Comparison of ENCODE assay signal across 1 cellular context in the genomic region with DNA sequence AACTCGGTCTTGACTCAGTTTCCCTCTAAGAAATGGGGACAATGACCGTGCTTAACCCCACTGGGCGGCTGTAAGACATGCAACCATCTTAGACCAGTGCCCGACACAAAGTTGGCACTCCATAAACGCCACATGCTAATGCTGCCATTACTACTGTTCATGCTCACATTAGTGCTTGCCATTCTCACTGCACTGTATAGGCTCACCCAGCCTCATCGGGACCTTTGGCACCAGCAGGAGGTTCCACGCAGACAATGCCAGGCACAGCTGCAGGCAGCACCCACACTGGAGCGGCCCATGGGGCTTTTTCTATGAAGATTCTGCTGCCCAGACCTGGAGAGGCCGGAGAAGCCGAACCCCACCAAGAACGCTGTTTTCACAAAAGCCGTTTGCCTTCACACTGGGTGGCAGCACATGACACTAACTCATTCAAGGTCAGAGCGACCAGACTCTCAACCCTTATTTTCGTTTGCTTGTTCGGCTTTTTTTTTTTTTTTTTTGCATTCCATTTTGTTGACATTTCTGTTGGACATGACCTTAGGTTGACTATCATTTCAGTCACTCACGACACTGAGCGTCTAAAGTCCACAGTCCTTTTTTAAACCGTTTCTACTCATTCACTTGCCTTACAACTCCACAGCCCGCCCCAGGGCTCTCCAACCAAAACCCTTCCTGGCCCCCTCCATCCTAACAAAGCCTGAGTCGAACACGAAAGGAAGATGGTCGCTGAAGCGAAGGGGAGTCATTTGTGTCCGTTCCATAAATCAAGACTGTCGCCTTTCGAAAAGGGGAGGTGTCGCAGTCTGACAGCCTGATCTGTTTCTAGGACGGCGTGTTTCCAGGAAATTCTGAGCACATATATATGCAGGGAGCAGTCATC.
TF ChIP-seq lines count a peak whose summit lies in the region.

No MANE protein-coding gene starts in this region.

TF ChIP-seq in HepG2, 621 proteins besides CTCF, POLR2A, EP300 and RAD21 (continued from another document and continues in another):
- TF ChIP-seq KIAA2018 (CRISPR knock-in tag; IDR thresholded peaks at IDR 0.05; ENCODE audit: borderline replicate concordance) (no peak), IKZF4 (CRISPR knock-in tag; IDR thresholded peaks at IDR 0.05; ENCODE audit: borderline replicate concordance, low read depth, not compliant biosample characterization) (no peak), SOX5 (CRISPR knock-in tag; IDR thresholded peaks at IDR 0.05; ENCODE audit: borderline replicate concordance) (no peak; the same call in 1 of the 2 replicates), SP2 (CRISPR knock-in tag; IDR thresholded peaks at IDR 0.05) (no peak), ZNF713 (CRISPR knock-in tag; IDR thresholded peaks at IDR 0.05) (no peak), ZNF644 (CRISPR knock-in tag; IDR thresholded peaks at IDR 0.05; ENCODE audit: low read depth) (0 out of 2 replicates have a peak, but pooled peaks have one; percentile 19), ZNF75D (CRISPR knock-in tag; IDR thresholded peaks at IDR 0.05; ENCODE audit: borderline replicate concordance) (no peak), POLR2AphosphoS5 (IDR thresholded peaks at IDR 0.05; ENCODE audit: low read depth, low read length) (peak; percentile 53), ZNF556 (CRISPR knock-in tag; IDR thresholded peaks at IDR 0.05; ENCODE audit: borderline replicate concordance) (peak; percentile 19; the same call in 1 of the 2 replicates), BCL6 (CRISPR knock-in tag; IDR thresholded peaks at IDR 0.05) (peak; percentile 95), ZNF562 (CRISPR knock-in tag; IDR thresholded peaks at IDR 0.05; ENCODE audit: borderline replicate concordance) (no peak), MXD4 (CRISPR knock-in tag; IDR thresholded peaks at IDR 0.05) (no peak; the same call in 1 of the 2 replicates), ZNF543 (CRISPR knock-in tag; IDR thresholded peaks at IDR 0.05) (no peak), EEA1 (CRISPR knock-in tag; IDR thresholded peaks at IDR 0.05; ENCODE audit: borderline replicate concordance) (no peak), ETV5 (CRISPR knock-in tag; IDR thresholded peaks at IDR 0.05; ENCODE audit: borderline replicate concordance) (peak; percentile 44; the same call in 1 of the 2 replicates), ZC3H4 (CRISPR knock-in tag; IDR thresholded peaks at IDR 0.05; ENCODE audit: borderline replicate concordance) (no peak), TBX2 (CRISPR knock-in tag; IDR thresholded peaks at IDR 0.05; ENCODE audit: borderline replicate concordance) (peak; percentile 73), TCF7L2 (IDR thresholded peaks at IDR 0.05; ENCODE audit: low read depth, low read length) (no peak), HNF4A (CRISPR knock-in tag; IDR thresholded peaks at IDR 0.05) (peak; percentile 87), MAZ (IDR thresholded peaks at IDR 0.05; ENCODE audit: borderline replicate concordance, low read depth, low read length) (no peak), MAZ (CRISPR knock-in tag; IDR thresholded peaks at IDR 0.05; ENCODE audit: low read depth) (no peak), ZNF230 (CRISPR knock-in tag; IDR thresholded peaks at IDR 0.05) (no peak), RFX3 (CRISPR knock-in tag; IDR thresholded peaks at IDR 0.05) (no peak), IKZF5 (CRISPR knock-in tag; IDR thresholded peaks at IDR 0.05) (peak; percentile 67; the same call in 1 of the 2 replicates), HINFP (CRISPR knock-in tag; IDR thresholded peaks at IDR 0.05; ENCODE audit: low read depth) (0 out of 2 replicates have a peak, but pooled peaks have one; percentile 16), PAX8 (CRISPR knock-in tag; IDR thresholded peaks at IDR 0.05; ENCODE audit: borderline replicate concordance) (no peak), ZMAT5 (CRISPR knock-in tag; IDR thresholded peaks at IDR 0.05; ENCODE audit: borderline replicate concordance, low read depth) (no peak), BCL3 (CRISPR knock-in tag; IDR thresholded peaks at IDR 0.05) (no peak), DRAP1 (CRISPR knock-in tag; IDR thresholded peaks at IDR 0.05) (peak; percentile 70; the same call in 1 of the 2 replicates), NFYB (CRISPR knock-in tag; IDR thresholded peaks at IDR 0.05) (no peak; the same call in 1 of the 2 replicates), ZNF235 (CRISPR knock-in tag; IDR thresholded peaks at IDR 0.05; ENCODE audit: borderline replicate concordance) (no peak), GZF1 (CRISPR knock-in tag; IDR thresholded peaks at IDR 0.05) (no peak), ARNTL (CRISPR knock-in tag; IDR thresholded peaks at IDR 0.05) (no peak), KDM3A (CRISPR knock-in tag; IDR thresholded peaks at IDR 0.05; ENCODE audit: low read depth) (peak; percentile 70; the same call in 1 of the 2 replicates), TGIF2 (CRISPR knock-in tag; IDR thresholded peaks at IDR 0.05) (no peak; the same call in 1 of the 2 replicates), KDM6A (CRISPR knock-in tag; IDR thresholded peaks at IDR 0.05; ENCODE audit: low read depth) (peak; percentile 64; the same call in 1 of the 2 replicates), ZNF34 (CRISPR knock-in tag; IDR thresholded peaks at IDR 0.05; ENCODE audit: borderline replicate concordance) (0 out of 2 replicates have a peak, but pooled peaks have one; percentile 47), ZNF264 (CRISPR knock-in tag; IDR thresholded peaks at IDR 0.05) (no peak)
- TF ChIP-seq, protein P1, sequence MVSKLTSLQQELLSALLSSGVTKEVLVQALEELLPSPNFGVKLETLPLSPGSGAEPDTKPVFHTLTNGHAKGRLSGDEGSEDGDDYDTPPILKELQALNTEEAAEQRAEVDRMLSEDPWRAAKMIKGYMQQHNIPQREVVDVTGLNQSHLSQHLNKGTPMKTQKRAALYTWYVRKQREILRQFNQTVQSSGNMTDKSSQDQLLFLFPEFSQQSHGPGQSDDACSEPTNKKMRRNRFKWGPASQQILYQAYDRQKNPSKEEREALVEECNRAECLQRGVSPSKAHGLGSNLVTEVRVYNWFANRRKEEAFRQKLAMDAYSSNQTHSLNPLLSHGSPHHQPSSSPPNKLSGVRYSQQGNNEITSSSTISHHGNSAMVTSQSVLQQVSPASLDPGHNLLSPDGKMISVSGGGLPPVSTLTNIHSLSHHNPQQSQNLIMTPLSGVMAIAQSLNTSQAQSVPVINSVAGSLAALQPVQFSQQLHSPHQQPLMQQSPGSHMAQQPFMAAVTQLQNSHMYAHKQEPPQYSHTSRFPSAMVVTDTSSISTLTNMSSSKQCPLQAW (CRISPR knock-in tag; IDR thresholded peaks at IDR 0.05), result 0 out of 2 replicates have a peak, but pooled peaks have one; percentile 22
- TF ChIP-seq, protein P2, sequence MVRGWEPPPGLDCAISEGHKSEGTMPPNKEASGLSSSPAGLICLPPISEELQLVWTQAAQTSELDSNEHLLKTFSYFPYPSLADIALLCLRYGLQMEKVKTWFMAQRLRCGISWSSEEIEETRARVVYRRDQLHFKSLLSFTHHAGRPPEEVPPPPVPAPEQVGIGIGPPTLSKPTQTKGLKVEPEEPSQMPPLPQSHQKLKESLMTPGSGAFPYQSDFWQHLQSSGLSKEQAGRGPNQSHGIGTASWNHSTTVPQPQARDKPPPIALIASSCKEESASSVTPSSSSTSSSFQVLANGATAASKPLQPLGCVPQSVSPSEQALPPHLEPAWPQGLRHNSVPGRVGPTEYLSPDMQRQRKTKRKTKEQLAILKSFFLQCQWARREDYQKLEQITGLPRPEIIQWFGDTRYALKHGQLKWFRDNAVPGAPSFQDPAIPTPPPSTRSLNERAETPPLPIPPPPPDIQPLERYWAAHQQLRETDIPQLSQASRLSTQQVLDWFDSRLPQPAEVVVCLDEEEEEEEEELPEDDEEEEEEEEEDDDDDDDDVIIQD (CRISPR knock-in tag; IDR thresholded peaks at IDR 0.05; ENCODE audit: low read depth), result no peak; the same call in 1 of the 2 replicates
- TF ChIP-seq, protein P3, sequence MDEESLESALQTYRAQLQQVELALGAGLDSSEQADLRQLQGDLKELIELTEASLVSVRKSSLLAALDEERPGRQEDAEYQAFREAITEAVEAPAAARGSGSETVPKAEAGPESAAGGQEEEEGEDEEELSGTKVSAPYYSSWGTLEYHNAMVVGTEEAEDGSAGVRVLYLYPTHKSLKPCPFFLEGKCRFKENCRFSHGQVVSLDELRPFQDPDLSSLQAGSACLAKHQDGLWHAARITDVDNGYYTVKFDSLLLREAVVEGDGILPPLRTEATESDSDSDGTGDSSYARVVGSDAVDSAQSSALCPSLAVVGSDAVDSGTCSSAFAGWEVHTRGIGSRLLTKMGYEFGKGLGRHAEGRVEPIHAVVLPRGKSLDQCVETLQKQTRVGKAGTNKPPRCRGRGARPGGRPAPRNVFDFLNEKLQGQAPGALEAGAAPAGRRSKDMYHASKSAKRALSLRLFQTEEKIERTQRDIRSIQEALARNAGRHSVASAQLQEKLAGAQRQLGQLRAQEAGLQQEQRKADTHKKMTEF (CRISPR knock-in tag; IDR thresholded peaks at IDR 0.05), result peak; percentile 88
